Comparison of ENCODE assay signal across 8 cellular contexts in the genomic region with DNA sequence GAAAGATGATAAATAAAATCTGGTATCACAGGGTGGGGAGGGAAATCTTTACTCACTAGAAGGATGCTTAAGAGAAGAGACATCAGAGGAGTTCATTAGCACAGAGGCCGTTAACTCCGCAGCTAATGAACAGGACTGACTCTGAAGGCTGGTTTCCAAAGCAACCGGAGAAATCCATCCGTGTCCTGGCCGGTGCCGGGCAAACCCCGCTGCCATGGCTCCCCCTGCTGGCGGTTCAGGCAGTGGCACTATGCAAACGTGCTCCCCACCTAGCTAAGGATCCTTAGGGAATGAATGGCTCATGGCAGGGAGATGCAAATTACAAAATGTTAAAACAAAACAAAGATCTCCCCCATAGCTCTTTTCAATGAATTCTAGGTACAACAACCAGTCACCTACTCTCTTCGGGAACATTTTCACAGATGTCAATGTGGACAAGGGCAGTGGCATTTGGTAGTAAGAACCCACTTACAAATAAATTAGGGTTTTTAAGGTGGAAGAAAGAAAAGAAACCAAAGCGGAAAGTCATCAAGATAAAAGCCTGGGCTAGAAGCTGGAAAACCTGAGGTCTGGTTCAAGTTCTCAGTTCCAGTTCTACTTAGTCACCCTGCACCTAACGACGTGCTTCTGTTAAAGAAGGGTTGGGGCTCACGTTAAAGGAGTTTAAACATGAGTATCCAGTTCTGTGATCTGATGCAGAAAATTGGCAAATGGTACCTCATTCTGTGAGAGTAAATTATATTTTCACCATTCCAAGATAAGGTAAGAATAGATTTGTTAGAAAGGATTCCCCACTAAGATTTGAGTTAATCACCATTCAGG.
DNase-seq lines count a peak whose midpoint lies in the region; ATAC-seq, FAIRE-seq and TF ChIP-seq lines count a peak whose summit lies in the region.

No MANE protein-coding gene starts in this region.

- TF ChIP-seq CTCF in LNCaP clone FGC (IDR thresholded peaks at IDR 0.05; ENCODE audit: control insufficient read depth, extremely low read depth, insufficient read depth) (peak; percentile 97), brain (conservative IDR thresholded peaks at IDR 0.05) (peak; percentile 80 to 89)

- H3K27ac Mint-ChIP-seq in brain: no peak overlapping the region
- no peak overlapping the region for H3K27ac Mint-ChIP-seq in immature natural killer cell

- DNase-seq in CD1c-positive myeloid dendritic cell (ENCODE audit: extremely low spot score) (peak; percentile 54), LNCaP clone FGC (ENCODE audit: low read depth) (no peak), immature natural killer cell (peak; percentile 40 to 47 (median 41))
- DNase-seq in stimulated activated CD4-positive, alpha-beta T cell treated with anti-CD3 and anti-CD28 coated beads, Interleukin-12 subunit alpha, Interleukin-12 subunit beta, amount 100 ng/mL, for 48 hours (ENCODE audit: low read depth in 2 of 3, low spot score in 1 of 3): peak; percentile 45 to 68 (median 63)

- peak; percentile 60 for FAIRE-seq in TTC549 (lab: Jason Lieb, UNC)

- H3K27me3 Mint-ChIP-seq in brain: no peaks in the 10 kb centered on the region
- no peaks in the 10 kb centered on the region for H3K27me3 Mint-ChIP-seq in immature natural killer cell (ENCODE audit: low read depth in 3 of 3)

- H3K4me3 ChIP-seq in LNCaP clone FGC (ENCODE audit: low read depth, low read length): no peak overlapping the region

- H3K9me3 Mint-ChIP-seq in brain (no peaks in the 10 kb centered on the region), immature natural killer cell (no peaks in the 10 kb centered on the region)

- H3K4me3 Mint-ChIP-seq in brain (no peak overlapping the region), immature natural killer cell (no peak overlapping the region)

- ATAC-seq in GM19351 (IDR thresholded peaks at IDR 0.05; ENCODE audit: unreplicated experiment) (peak; percentile 43), HG03521 (IDR thresholded peaks at IDR 0.05; ENCODE audit: unreplicated experiment) (no peak)

- peaks cover 16% of the 10 kb centered on the region for H3K4me1 Mint-ChIP-seq in brain
- peaks cover 0 to 4% of the 10 kb centered on the region in 2 donors for H3K4me1 Mint-ChIP-seq in immature natural killer cell

- H3K36me3 Mint-ChIP-seq in brain: peaks cover 55% of the 10 kb centered on the region
- peaks cover 6 to 41% (median 22%) of the 10 kb centered on the region in 3 donors for H3K36me3 Mint-ChIP-seq in immature natural killer cell
